Comparison of ENCODE assay signal across 16 cellular contexts in genomic region chr15:78302579-78302978, GRCh38. TPM values are rescaled to one million over a fixed set of nuclear protein-coding genes. Genes with fewer than 3 reads are reported as not detected.
A peak's percentile ranks its signal among the peaks of the same experiment; 100 is the strongest.
DNase-seq lines count a peak whose midpoint lies in the region; ATAC-seq and TF ChIP-seq lines count a peak whose summit lies in the region.
"Had no signal": no experiment of that assay in that cellular context is flagged by ENCODE, and none has a peak within 500 bp of the region (broad histone marks: within the 10 kb centered on the region; RNA-seq: fewer than 3 reads in every experiment).

No MANE protein-coding gene starts in this region.

- intact Hi-C loops in activated naive CD4-positive, alpha-beta T cell treated with anti-CD3 and anti-CD28 coated beads for 36 hours (cut with micrococcal nuclease) = loop anchor here (1.0 kb wide), 1 partner anchor 263 kb away; the partner anchor contains the start of gene CHRNA5
- intact Hi-C loops in Right ventricle myocardium superior (cut with DNase I) = no loop called here

- no peaks in the 10 kb centered on the region for H3K9me3 Mint-ChIP-seq in activated naive CD4-positive, alpha-beta T cell treated with anti-CD3 and anti-CD28 coated beads for 36 hours
- H3K9me3 Mint-ChIP-seq: activated naive CD4-positive, alpha-beta T cell treated with anti-CD3 and anti-CD28 coated beads, Interleukin-2, amount 50 U/mL, for 72 hours; IgD-negative memory B cell; stimulated activated memory B cell treated with anti-CD40 and anti-IgM and Interleukin-4, amounts not matched to agents 10 μg/mL and 1 μg/mL and 100 μg/mL, for 72 hours had no signal

- H3K27ac Mint-ChIP-seq in activated naive CD4-positive, alpha-beta T cell treated with anti-CD3 and anti-CD28 coated beads for 36 hours = no peak overlapping the region
- H3K27ac Mint-ChIP-seq: activated naive CD4-positive, alpha-beta T cell treated with anti-CD3 and anti-CD28 coated beads, Interleukin-2, amount 50 U/mL, for 72 hours; stimulated activated memory B cell treated with anti-CD40 and anti-IgM and Interleukin-4, amounts not matched to agents 10 μg/mL and 1 μg/mL and 100 μg/mL, for 72 hours had no signal

- CTCF ChIA-PET in activated naive CD4-positive, alpha-beta T cell treated with anti-CD3 and anti-CD28 coated beads for 36 hours (lab: Charles Lee) = no interaction called here

- H3K4me1 Mint-ChIP-seq in activated naive CD4-positive, alpha-beta T cell treated with anti-CD3 and anti-CD28 coated beads for 36 hours (ENCODE audit: low read depth) = peaks cover 22% of the 10 kb centered on the region
- H3K4me1 Mint-ChIP-seq: stimulated activated memory B cell treated with anti-CD40 and anti-IgM and Interleukin-4, amounts not matched to agents 10 μg/mL and 1 μg/mL and 100 μg/mL, for 72 hours had no signal

- H3K36me3 Mint-ChIP-seq in activated naive CD4-positive, alpha-beta T cell treated with anti-CD3 and anti-CD28 coated beads for 36 hours (ENCODE audit: low read depth) = no peaks in the 10 kb centered on the region
- H3K36me3 Mint-ChIP-seq: IgD-negative memory B cell; stimulated activated memory B cell treated with anti-CD40 and anti-IgM and Interleukin-4, amounts not matched to agents 10 μg/mL and 1 μg/mL and 100 μg/mL, for 72 hours had no signal

- H3K27me3 Mint-ChIP-seq in activated naive CD4-positive, alpha-beta T cell treated with anti-CD3 and anti-CD28 coated beads for 36 hours (ENCODE audit: low read depth) = no peaks in the 10 kb centered on the region

- DNase-seq in AG20443 (ENCODE audit: low spot score) (peak; percentile 54), HFF-Myc (ENCODE audit: extremely low read depth, low read depth) (peak; percentile 84), T1000 (lab: John Stamatoyannopoulos, UW) (peak; percentile 56), glomerular visceral epithelial cell (ENCODE audit: extremely low spot score) (peak; percentile 80), DMS53 (lab: John Stamatoyannopoulos, UW) (no peak), Right ventricle myocardium superior (no peak)
- DNase-seq in activated naive CD4-positive, alpha-beta T cell treated with anti-CD3 and anti-CD28 coated beads for 36 hours = no peak
- DNase-seq: GDM1, mesendoderm, NCI-H524 treated with DMSO at 0.1 percent for 48 hours, small intestine had no signal

- no peak for TF ChIP-seq CTCF in HFF-Myc (IDR thresholded peaks at IDR 0.05; ENCODE audit: low read depth, low read length, missing control alignments)

- no peak for ATAC-seq in GM18498 (IDR thresholded peaks at IDR 0.05; ENCODE audit: unreplicated experiment)
- ATAC-seq in Right ventricle myocardium superior (ENCODE audit: poor library complexity) = no peak
- ATAC-seq: activated naive CD4-positive, alpha-beta T cell treated with anti-CD3 and anti-CD28 coated beads, Interleukin-2, amount 50 U/mL, for 72 hours; gastroesophageal sphincter; stimulated activated memory B cell treated with anti-CD40 and anti-IgM and Interleukin-4, amounts not matched to agents 10 μg/mL and 1 μg/mL and 100 μg/mL, for 72 hours had no signal

- no peak overlapping the region for H3K4me3 ChIP-seq in HFF-Myc (replicated peaks; ENCODE audit: low read depth, low read length)
- H3K4me3 ChIP-seq: gastroesophageal sphincter had no signal

- no peak overlapping the region for H3K4me3 Mint-ChIP-seq in activated naive CD4-positive, alpha-beta T cell treated with anti-CD3 and anti-CD28 coated beads for 36 hours
- H3K4me3 Mint-ChIP-seq: stimulated activated memory B cell treated with anti-CD40 and anti-IgM and Interleukin-4, amounts not matched to agents 10 μg/mL and 1 μg/mL and 100 μg/mL, for 72 hours had no signal

RNA-seq across cellular contexts. Expression of gene SKIC8, which starts 3.2 kb away (rescaled TPM):
- 10 to 100 TPM; 44.2 to 46.9 TPM for total RNA-seq in activated naive CD4-positive, alpha-beta T cell treated with anti-CD3 and anti-CD28 coated beads for 36 hours
- 25.2 TPM for total RNA-seq in Right ventricle myocardium superior

RNA-seq across cellular contexts. Expression of gene CRABP1, which starts 37.6 kb away (rescaled TPM):
- total RNA-seq in activated naive CD4-positive, alpha-beta T cell treated with anti-CD3 and anti-CD28 coated beads for 36 hours = under 1 TPM; 0.38 to 0.52 TPM
- not detected for total RNA-seq in Right ventricle myocardium superior

RNA-seq across cellular contexts. Expression of gene DNAJA4, which starts 38.2 kb away (rescaled TPM):
- 10 to 100 TPM; 40.1 to 41.6 TPM for total RNA-seq in activated naive CD4-positive, alpha-beta T cell treated with anti-CD3 and anti-CD28 coated beads for 36 hours
- total RNA-seq in Right ventricle myocardium superior = 79.9 TPM

Comparison
In these comparisons a context has a peak if more than half of its experiments do, and no peak if none do; other contexts are left out.
1. DNase-seq: peak in AG20443 (single experiment), HFF-Myc (single experiment), T1000 (single experiment) and glomerular visceral epithelial cell (single experiment); none in DMS53 (single experiment), activated naive CD4-positive, alpha-beta T cell treated with anti-CD3 and anti-CD28 coated beads for 36 hours (single experiment) and Right ventricle myocardium superior (single experiment).